In genomic region chr1:119713538-119714456, GRCh38 we compare ENCODE assay signal across 8 cellular contexts. TPM values are rescaled to one million over a fixed set of nuclear protein-coding genes. Genes with fewer than 3 reads are reported as not detected.
DNase-seq lines count a peak whose midpoint lies in the region; ATAC-seq and TF ChIP-seq lines count a peak whose summit lies in the region.

No MANE protein-coding gene starts in this region.

- H3K27ac ChIP-seq in 22Rv1 (peak overlapping the region; percentile 83; the same call in 1 of the 2 replicates), psoas muscle (peak overlapping the region; percentile 9), colonic mucosa (no peak overlapping the region)

- H3K27me3 Mint-ChIP-seq in T-cell = peaks cover 0 to 38% of the 10 kb centered on the region in 2 donors

- H3K4me3 Mint-ChIP-seq in T-cell = peak overlapping the region; percentile 68 to 98 (median 78)

- ATAC-seq in T-cell (replicated peaks in 1 of 4) (no peak), psoas muscle (peak in 2 of 4 donors; percentile 16 to 43), GM21723 (IDR thresholded peaks at IDR 0.05; ENCODE audit: unreplicated experiment) (no peak)

- no peaks in the 10 kb centered on the region for H3K36me3 Mint-ChIP-seq in T-cell

- intact Hi-C loops in psoas muscle (cut with DNase I) = no loop called here
- intact Hi-C loops in colonic mucosa (cut with DNase I) = no loop called here

- H3K4me1 Mint-ChIP-seq in T-cell = peaks cover 18 to 41% (median 25%) of the 10 kb centered on the region in 3 donors

- H3K9me3 Mint-ChIP-seq in T-cell = no peaks in the 10 kb centered on the region

- H3K36me3 ChIP-seq in H7 (replicated peaks; ENCODE audit: control insufficient read depth, insufficient read depth, low read length) (peaks cover 7% of the 10 kb centered on the region), psoas muscle (ENCODE audit: insufficient read depth in 1 of 2, low read depth in 1 of 2) (no peaks in the 10 kb centered on the region), colonic mucosa (no peaks in the 10 kb centered on the region)

- POLR2A ChIA-PET in T-cell (lab: Charles Lee) = no interaction called here

- H3K4me1 ChIP-seq in psoas muscle (peaks cover 19% of the 10 kb centered on the region), colonic mucosa (no peaks in the 10 kb centered on the region)

- H3K9me3 ChIP-seq in psoas muscle (no peaks in the 10 kb centered on the region), colonic mucosa (no peaks in the 10 kb centered on the region)

- CTCF ChIA-PET in T-cell (lab: Charles Lee) = no interaction called here

- H3K9ac ChIP-seq in colonic mucosa (ENCODE audit: low read depth in 2 of 2, low read length in 2 of 2) = no peak overlapping the region

- peak; percentile 72 for DNase-seq in H7
- no peak for DNase-seq in T-cell
- DNase-seq in globus pallidus (ENCODE audit: low spot score) = peak; percentile 79
- DNase-seq in psoas muscle = no peak
- DNase-seq in colonic mucosa = no peak
- DNase-seq in stimulated activated CD4-positive, alpha-beta T cell treated with anti-CD3 and anti-CD28 coated beads, Interleukin-15, amount 100 ng/mL, for 24 hours = no peak

- H3K27me3 ChIP-seq in H7 (ENCODE audit: control insufficient read depth, insufficient read depth, low read length) = peaks cover under 1% of the 10 kb centered on the region; the same call in 1 of the 2 replicates
- peaks cover 0 to 16% (median 2%) of the 10 kb centered on the region in 3 donors for H3K27me3 ChIP-seq in psoas muscle (ENCODE audit: insufficient read depth in 3 of 3, low read length in 2 of 3)
- no peaks in the 10 kb centered on the region for H3K27me3 ChIP-seq in colonic mucosa

- WGBS in psoas muscle, 3 donors = 38 to 50% (median 49%) methylated on average over 8 of the region's 8 CpGs

- TF ChIP-seq CTCF in 22Rv1 (IDR thresholded peaks at IDR 0.05) (no peak), psoas muscle (IDR thresholded peaks at IDR 0.05) (no peak), colonic mucosa (IDR thresholded peaks at IDR 0.05) (no peak)

- H3K4me3 ChIP-seq in H7 (ENCODE audit: insufficient read depth, low read depth, low read length) = peak overlapping the region; percentile 99
- H3K4me3 ChIP-seq in psoas muscle = no peak overlapping the region
- no peak overlapping the region for H3K4me3 ChIP-seq in colonic mucosa

- no peak overlapping the region for H3K27ac Mint-ChIP-seq in T-cell

RNA-seq across cellular contexts. Expression of gene PHGDH, which starts 2.1 kb away (rescaled TPM):
- 586 and 589 TPM in 2 replicates for total RNA-seq in H7 (2014; rRNA removed; shearing (Covaris generic))
- total RNA-seq in T-cell (10 to 100 TPM in 3 of 5 donors, 1 to 10 TPM in 2; 7.8 to 27.4 (median 14.3) TPM), psoas muscle (1 to 10 TPM; 1.3 to 5.1 (median 3.6) TPM), colonic mucosa (10 to 100 TPM in 1 of 2 donors, 1 to 10 TPM in 1; 6.3 to 11.6 TPM)
- polyA plus RNA-seq in psoas muscle = 1 to 10 TPM; 1.4 to 3.1 (median 2.7) TPM

RNA-seq across cellular contexts. Expression of gene HMGCS2, which starts 54.9 kb away (rescaled TPM):
- total RNA-seq in H7 (2014; rRNA removed; shearing (Covaris generic)) = not detected in 2 replicates
- total RNA-seq in T-cell (under 1 TPM in 3 of 5 donors, not detected in 2; 0.35 to 0.82 (median 0.56) TPM), psoas muscle (10 to 100 TPM in 2 of 4 donors, 1 to 10 TPM in 2; 1.7 to 55.2 (median 17.5) TPM), colonic mucosa (100 to 1,000 TPM; 271 to 374 TPM)
- 10 to 100 TPM in 2 of 3 donors, under 1 TPM in 1; 0.10 to 14.4 (median 14.1) TPM for polyA plus RNA-seq in psoas muscle

Comparison
In these comparisons a context has a peak if more than half of its experiments do, and no peak if none do; other contexts are left out.
1. DNase-seq: peak in H7 (single experiment) and globus pallidus (single experiment); none in T-cell (0 of 34), psoas muscle (0 of 2), colonic mucosa (single experiment) and stimulated activated CD4-positive, alpha-beta T cell treated with anti-CD3 and anti-CD28 coated beads, Interleukin-15, amount 100 ng/mL, for 24 hours (single experiment).
2. RNA of gene PHGDH, which starts 2.1 kb away (total RNA-seq): 586 to 589 TPM in H7; 7.8 to 27.4 TPM in T-cell, 6.3 to 11.6 TPM in colonic mucosa and 1.3 to 5.1 TPM in psoas muscle; every median in the first group is over 10 times any median in the second.
3. RNA of gene HMGCS2, which starts 54.9 kb away (total RNA-seq): 271 to 374 TPM in colonic mucosa; 1.7 to 55.2 TPM in psoas muscle, 0.35 to 0.82 TPM in T-cell and not detected in H7; every median in the first group is over 4 times any median in the second.